27 cellular contexts compared by ENCODE assay signal in genomic region chr1:54144366-54144765, GRCh38. TPM values are rescaled to one million over a fixed set of nuclear protein-coding genes. Genes with fewer than 3 reads are reported as not detected.
"Had no signal": no experiment of that assay in that cellular context is flagged by ENCODE, and none has a peak within 500 bp of the region (broad histone marks: within the 10 kb centered on the region; RNA-seq: fewer than 3 reads in every experiment).

No MANE protein-coding gene starts in this region.

- H2AFZ ChIP-seq: hepatocyte had no signal

- DNase-seq: colonic mucosa; cortex of kidney; effector CD8-positive, alpha-beta T cell; effector memory CD8-positive, alpha-beta T cell; erythroblast; esophagus squamous epithelium; foreskin fibroblast; foreskin melanocyte; gastrocnemius medialis; heart left ventricle; hypothalamus; immature natural killer cell; left cardiac atrium; left lung; left ventricle myocardium superior; lower lobe of right lung; mesendoderm; midbrain had no signal

- H3K9me3 Mint-ChIP-seq: dendritic cell treated with granulocyte-macrophage colony-stimulating factor and Interleukin-4, amounts not matched to agents 40 ng/mL and 50 ng/mL, for 4 days; effector memory CD8-positive, alpha-beta T cell; endodermal cell; immature natural killer cell had no signal

- H3K36me3 Mint-ChIP-seq: immature natural killer cell had no signal

- H3K36me3 ChIP-seq: colonic mucosa, esophagus squamous epithelium, gastrocnemius medialis, heart left ventricle, left lung, lower lobe of right lung had no signal

- H3K4me3 Mint-ChIP-seq: dendritic cell treated with granulocyte-macrophage colony-stimulating factor and Interleukin-4, amounts not matched to agents 40 ng/mL and 50 ng/mL, for 4 days; effector memory CD8-positive, alpha-beta T cell; endodermal cell; immature natural killer cell had no signal

- H3K27ac ChIP-seq: colonic mucosa, epithelial cell of prostate, esophagus squamous epithelium, gastrocnemius medialis, heart left ventricle, hepatocyte, left lung, lower lobe of right lung had no signal

- H3K27ac Mint-ChIP-seq: dendritic cell treated with granulocyte-macrophage colony-stimulating factor and Interleukin-4, amounts not matched to agents 40 ng/mL and 50 ng/mL, for 4 days; effector memory CD8-positive, alpha-beta T cell; endodermal cell; immature natural killer cell had no signal

- H3K9me3 ChIP-seq: colonic mucosa, esophagus squamous epithelium, gastrocnemius medialis, heart left ventricle, left lung, lower lobe of right lung had no signal

- ATAC-seq: effector memory CD8-positive, alpha-beta T cell; esophagus mucosa; gastrocnemius medialis; heart left ventricle; left cardiac atrium; left lung; left ventricle myocardium superior; lower lobe of right lung had no signal

- H3K4me1 Mint-ChIP-seq: endodermal cell had no signal

- H3K4me2 ChIP-seq: hepatocyte had no signal

- H3K27me3 Mint-ChIP-seq: dendritic cell treated with granulocyte-macrophage colony-stimulating factor and Interleukin-4, amounts not matched to agents 40 ng/mL and 50 ng/mL, for 4 days had no signal

- H3K4me1 ChIP-seq: colonic mucosa, esophagus squamous epithelium, gastrocnemius medialis, heart left ventricle, left lung, lower lobe of right lung had no signal

- H3K4me3 ChIP-seq: colonic mucosa, esophagus squamous epithelium, gastrocnemius medialis, heart left ventricle, hepatocyte, left lung, lower lobe of right lung had no signal

- H3K27me3 ChIP-seq: colonic mucosa, esophagus squamous epithelium, gastrocnemius medialis, heart left ventricle, hepatocyte, left lung had no signal

RNA-seq across cellular contexts. Expression of gene CDCP2, which starts 8.4 kb away (rescaled TPM):
- total RNA-seq: cerebellum, endodermal cell, esophagus mucosa, gastrocnemius medialis, hepatocyte, kidney epithelial cell, left cardiac atrium, left ventricle myocardium superior, lower lobe of right lung, mucosa of gallbladder had no signal
- polyA plus RNA-seq: heart left ventricle, hepatocyte, immature natural killer cell, keratinocyte had no signal
